In the genomic region with DNA sequence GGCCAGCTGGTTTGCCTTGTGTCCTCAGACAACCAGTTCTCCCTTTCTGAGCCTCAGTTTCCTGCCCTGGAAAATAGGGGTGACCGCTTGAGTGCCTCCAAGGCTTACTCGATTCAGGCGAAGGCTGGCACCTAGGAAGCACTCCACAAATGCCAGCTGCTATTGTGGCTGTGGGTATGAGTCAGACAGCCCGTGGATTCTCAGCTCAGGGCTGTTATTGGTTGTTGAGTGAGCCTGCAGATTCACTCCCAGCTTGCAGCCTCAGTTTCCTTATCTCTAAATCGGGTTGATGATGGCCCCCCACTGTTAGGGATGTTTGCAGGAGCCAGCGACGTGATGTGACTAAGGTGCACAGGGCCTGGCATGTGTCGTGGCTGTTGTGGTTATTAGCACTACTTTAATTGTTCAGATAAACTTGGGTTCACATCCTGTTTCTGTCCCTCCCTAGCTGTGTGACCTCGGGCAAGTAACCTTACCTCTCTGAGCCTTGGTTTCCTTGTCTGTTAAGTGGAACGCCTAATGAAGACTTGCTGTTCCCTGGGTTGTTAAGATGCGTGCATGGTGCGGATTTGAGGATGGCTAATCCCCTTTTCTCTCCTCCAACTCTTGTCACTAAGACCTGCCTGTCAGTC, we compare ENCODE assay signal across 10 cellular contexts. TPM values are rescaled to one million over a fixed set of nuclear protein-coding genes. Genes with fewer than 3 reads are reported as not detected.
A peak's percentile ranks its signal among the peaks of the same experiment; 100 is the strongest.
DNase-seq lines count a peak whose midpoint lies in the region; TF ChIP-seq lines count a peak whose summit lies in the region.
"Had no signal": no experiment of that assay in that cellular context is flagged by ENCODE, and none has a peak within 500 bp of the region (broad histone marks: within the 10 kb centered on the region; RNA-seq: fewer than 3 reads in every experiment).

No MANE protein-coding gene starts in this region.

- no peak for TF ChIP-seq CTCF in vagina (IDR thresholded peaks at IDR 0.05)
- no peak for TF ChIP-seq CTCF in esophagus squamous epithelium (IDR thresholded peaks at IDR 0.05)

- H3K27me3 ChIP-seq in endocrine pancreas (ENCODE audit: control insufficient read depth, insufficient read depth, low read length) (no peaks in the 10 kb centered on the region), vagina (no peaks in the 10 kb centered on the region), esophagus squamous epithelium (no peaks in the 10 kb centered on the region)

- DNase-seq in NOMO-1 treated with DMSO at 0.1 percent for 48 hours (lab: John Stamatoyannopoulos, UW; ENCODE audit: unreplicated experiment) = peak; percentile 10
- DNase-seq in NOMO-1 (lab: John Stamatoyannopoulos, UW; ENCODE audit: unreplicated experiment in 2 of 2) = no peak
- DNase-seq in RPMI7951 (ENCODE audit: low read depth) = peak; percentile 53
- peak; percentile 51 for DNase-seq in renal cortical epithelial cell (ENCODE audit: low read depth)
- DNase-seq in vagina (ENCODE audit: extremely low spot score in 2 of 2) = no peak
- no peak for DNase-seq in central memory CD4-positive, alpha-beta T cell
- no peak for DNase-seq in esophagus squamous epithelium (lab: John Stamatoyannopoulos, UW)
- DNase-seq: activated CD8-positive, alpha-beta memory T cell treated with anti-CD3 and anti-CD28 coated beads, Interleukin-2, amount 50 U/mL, for 4 hours; small intestine had no signal

- H3K36me3 ChIP-seq in endocrine pancreas (ENCODE audit: control insufficient read depth, insufficient read depth, low read length) (no peaks in the 10 kb centered on the region), vagina (no peaks in the 10 kb centered on the region), esophagus squamous epithelium (peaks cover 0 to 11% (median 0%) of the 10 kb centered on the region in 3 donors)

- TF ChIP-seq POLR2A in vagina (IDR thresholded peaks at IDR 0.05) (no peak), esophagus squamous epithelium (IDR thresholded peaks at IDR 0.05) (no peak)

- no peak overlapping the region for H3K4me3 ChIP-seq in endocrine pancreas (ENCODE audit: control insufficient read depth, insufficient read depth, low read length)
- H3K4me3 ChIP-seq in vagina = peak overlapping the region in 1 of 2 donors; percentile 16
- H3K4me3 ChIP-seq in esophagus squamous epithelium = peak overlapping the region in 1 of 4 donors; percentile 98

- H3K4me1 ChIP-seq in endocrine pancreas (ENCODE audit: control insufficient read depth, insufficient read depth, low read length) (no peaks in the 10 kb centered on the region), vagina (peaks cover 57% of the 10 kb centered on the region), esophagus squamous epithelium (peaks cover 31 to 65% (median 33%) of the 10 kb centered on the region in 3 donors)

- H3K9me3 ChIP-seq in endocrine pancreas (ENCODE audit: control insufficient read depth, low read length) = no peaks in the 10 kb centered on the region
- H3K9me3 ChIP-seq in vagina = no peaks in the 10 kb centered on the region
- no peaks in the 10 kb centered on the region for H3K9me3 ChIP-seq in esophagus squamous epithelium

- no peak overlapping the region for H3K27ac ChIP-seq in vagina
- peak overlapping the region in 2 of 4 donors; percentile 93 for H3K27ac ChIP-seq in esophagus squamous epithelium

- intact Hi-C loops in vagina (cut with DNase I) = no loop called here
- intact Hi-C loops in esophagus squamous epithelium (cut with DNase I) = no loop called here

- 38 to 57% methylated on average over 7 to 9 of the region's 12 CpGs for WGBS in esophagus squamous epithelium, 2 donors

- H3K9ac ChIP-seq in endocrine pancreas (ENCODE audit: control insufficient read depth, insufficient read depth, low read length) = peak overlapping the region; percentile 3

RNA-seq across cellular contexts. Expression of a gene that starts 2.4 kb away (rescaled TPM):
- total RNA-seq in RPMI7951 (2014; rRNA removed; shearing (Covaris generic)) = 6.6 and 7.3 TPM in 2 replicates
- total RNA-seq in renal cortical epithelial cell = 5.0 and 27.2 TPM in 2 replicates
- total RNA-seq in vagina = 16.7 TPM
- 10 to 100 TPM in 3 of 4 donors, 1 to 10 TPM in 1; 6.4 to 19.6 (median 14.9) TPM for total RNA-seq in esophagus squamous epithelium

RNA-seq across cellular contexts. Expression of a gene that starts 8.3 kb away (rescaled TPM):
- not detected in 2 replicates for total RNA-seq in RPMI7951 (2014; rRNA removed; shearing (Covaris generic))
- total RNA-seq in renal cortical epithelial cell (not detected in 2 replicates), vagina (6.1 TPM), esophagus squamous epithelium (1 to 10 TPM in 1 of 4 donors, under 1 TPM in 3; 0.29 to 1.5 (median 0.80) TPM)

Comparison
In these comparisons a context has a peak if more than half of its experiments do, and no peak if none do; other contexts are left out.
1. DNase-seq: peak in NOMO-1 treated with DMSO at 0.1 percent for 48 hours (single experiment), RPMI7951 (single experiment) and renal cortical epithelial cell (single experiment); none in NOMO-1 (0 of 2), vagina (0 of 2), central memory CD4-positive, alpha-beta T cell (single experiment) and esophagus squamous epithelium (single experiment).